In genomic region chr2:239455436-239456203, GRCh38 we compare ENCODE assay signal across 19 cellular contexts.
"Had no signal": no experiment of that assay in that cellular context is flagged by ENCODE, and none has a peak within 500 bp of the region (broad histone marks: within the 10 kb centered on the region; RNA-seq: fewer than 3 reads in every experiment).

No MANE protein-coding gene starts in this region.

- H3K4me1 ChIP-seq: adrenal gland, ascending aorta, gastroesophageal sphincter, heart left ventricle, sigmoid colon, SJSA1, testis had no signal

- H3K27me3 ChIP-seq: adrenal gland, ascending aorta, brain microvascular endothelial cell, gastroesophageal sphincter, sigmoid colon, testis had no signal

- H3K4me2 ChIP-seq: smooth muscle cell had no signal

- H3K4me3 ChIP-seq: adrenal gland, ascending aorta, gastroesophageal sphincter, heart left ventricle, sigmoid colon, SJSA1, smooth muscle cell, testis had no signal

- H3K36me3 ChIP-seq: adrenal gland, ascending aorta, brain microvascular endothelial cell, gastroesophageal sphincter, heart left ventricle, sigmoid colon, SJSA1 had no signal

- H3K4me3 Mint-ChIP-seq: activated naive CD8-positive, alpha-beta T cell; mesothelial cell of epicardium; natural killer cell treated with Interleukin-12 subunit alpha and Interleukin-12 subunit beta and Interleukin-15 and Interleukin-18, amount 100 ng/mL, for 72 hours had no signal

- H3K27ac Mint-ChIP-seq: activated naive CD8-positive, alpha-beta T cell; mesothelial cell of epicardium; natural killer cell treated with Interleukin-12 subunit alpha and Interleukin-12 subunit beta and Interleukin-15 and Interleukin-18, amount 100 ng/mL, for 72 hours had no signal

- ATAC-seq: gastroesophageal sphincter; heart left ventricle; natural killer cell treated with Interleukin-12 subunit alpha and Interleukin-12 subunit beta and Interleukin-15 and Interleukin-18, amount 100 ng/mL, for 72 hours had no signal

- H3K4me1 Mint-ChIP-seq: mesothelial cell of epicardium had no signal

- DNase-seq: activated CD4-positive, alpha-beta T cell treated with anti-CD3 and anti-CD28 coated beads for 1 hour; activated CD4-positive, alpha-beta T cell treated with anti-CD3 and anti-CD28 coated beads, Interleukin-2, amount 50 U/mL, for 1 hour; brain microvascular endothelial cell; central memory CD4-positive, alpha-beta T cell; heart left ventricle; sigmoid colon; stimulated activated CD4-positive, alpha-beta T cell treated with anti-CD3 and anti-CD28 coated beads, Interleukin-2, amount 100 ng/mL, for 48 hours; stimulated activated naive CD4-positive, alpha-beta T cell; T-helper 9 cell; testis; trophoblast cell had no signal

- H3K9me3 ChIP-seq: adrenal gland, SJSA1, testis had no signal

- H3K27ac ChIP-seq: adrenal gland, ascending aorta, brain microvascular endothelial cell, gastroesophageal sphincter, heart left ventricle, sigmoid colon, SJSA1, testis had no signal
